23 cellular contexts compared by ENCODE assay signal in genomic region chr6:1409774-1410465, GRCh38. TPM values are rescaled to one million over a fixed set of nuclear protein-coding genes. Genes with fewer than 3 reads are reported as not detected.
"Had no signal": no experiment of that assay in that cellular context is flagged by ENCODE, and none has a peak within 500 bp of the region (broad histone marks: within the 10 kb centered on the region; RNA-seq: fewer than 3 reads in every experiment).

No MANE protein-coding gene starts in this region.

- H3K9me3 Mint-ChIP-seq: activated B cell treated with CpG ODN at 0.5 μM for 24 hours; activated CD4-positive, alpha-beta memory T cell treated with anti-CD3 and anti-CD28 coated beads, Interleukin-2, amount 10 ng/mL, durations not matched to agents 7 days and 5 days; activated naive CD8-positive, alpha-beta T cell treated with anti-CD3 and anti-CD28 coated beads for 36 hours; natural killer cell; stimulated activated naive CD8-positive, alpha-beta T cell treated with anti-CD3 and anti-CD28 coated beads, Interleukin-15, Interleukin-2, amounts not matched to agents 100 ng/mL and 50 ng/mL, for 24 hours had no signal

- H3K36me3 Mint-ChIP-seq: activated CD8-positive, alpha-beta memory T cell treated with anti-CD3 and anti-CD28 coated beads, Interleukin-2, amount 10 ng/mL, durations not matched to agents 7 days and 5 days; activated naive CD8-positive, alpha-beta T cell treated with anti-CD3 and anti-CD28 coated beads for 36 hours; brain; natural killer cell had no signal

- H3K4me3 Mint-ChIP-seq: activated B cell treated with CpG ODN at 0.5 μM for 24 hours; activated CD4-positive, alpha-beta memory T cell treated with anti-CD3 and anti-CD28 coated beads, Interleukin-2, amount 10 ng/mL, durations not matched to agents 7 days and 5 days; activated CD8-positive, alpha-beta memory T cell treated with anti-CD3 and anti-CD28 coated beads, Interleukin-2, amount 10 ng/mL, durations not matched to agents 7 days and 5 days; activated naive CD8-positive, alpha-beta T cell treated with anti-CD3 and anti-CD28 coated beads for 36 hours; natural killer cell; stimulated activated naive CD8-positive, alpha-beta T cell treated with anti-CD3 and anti-CD28 coated beads, Interleukin-15, Interleukin-2, amounts not matched to agents 100 ng/mL and 50 ng/mL, for 24 hours had no signal

- H3K9me3 ChIP-seq: colonic mucosa, gastrocnemius medialis, lower lobe of right lung, right atrium auricular region, suprapubic skin, transverse colon, uterus had no signal

- H3K4me1 Mint-ChIP-seq: activated B cell treated with CpG ODN at 0.5 μM for 24 hours; activated CD4-positive, alpha-beta memory T cell treated with anti-CD3 and anti-CD28 coated beads, Interleukin-2, amount 10 ng/mL, durations not matched to agents 7 days and 5 days; activated CD8-positive, alpha-beta memory T cell treated with anti-CD3 and anti-CD28 coated beads, Interleukin-2, amount 10 ng/mL, durations not matched to agents 7 days and 5 days; natural killer cell had no signal

- H3K4me3 ChIP-seq: colonic mucosa, gastrocnemius medialis, lower lobe of right lung, right atrium auricular region, suprapubic skin, transverse colon, uterus had no signal

- DNase-seq: activated B cell treated with CpG ODN at 0.5 μM for 24 hours; activated CD4-positive, alpha-beta memory T cell treated with anti-CD3 and anti-CD28 coated beads, Interleukin-2, amount 10 ng/mL, durations not matched to agents 7 days and 5 days; activated CD4-positive, alpha-beta T cell treated with anti-CD3 and anti-CD28 coated beads for 48 hours; activated CD8-positive, alpha-beta memory T cell treated with anti-CD3 and anti-CD28 coated beads, Interleukin-2, amount 10 ng/mL, durations not matched to agents 7 days and 5 days; activated naive CD4-positive, alpha-beta T cell; activated naive CD8-positive, alpha-beta T cell treated with anti-CD3 and anti-CD28 coated beads for 36 hours; amniotic stem cell; central memory CD4-positive, alpha-beta T cell; colonic mucosa; gastrocnemius medialis; left colon; lower lobe of right lung; natural killer cell; occipital lobe; transverse colon; uterus had no signal

- H3K27me3 ChIP-seq: colonic mucosa, right atrium auricular region had no signal

- H3K4me1 ChIP-seq: colonic mucosa, gastrocnemius medialis, right atrium auricular region, suprapubic skin, uterus had no signal

- H3K36me3 ChIP-seq: colonic mucosa, gastrocnemius medialis, lower lobe of right lung, right atrium auricular region, suprapubic skin, transverse colon, uterus had no signal

- H3K27ac ChIP-seq: colonic mucosa, gastrocnemius medialis, lower lobe of right lung, right atrium auricular region, suprapubic skin, transverse colon, uterus had no signal

- H3K27ac Mint-ChIP-seq: activated B cell treated with CpG ODN at 0.5 μM for 24 hours; activated CD4-positive, alpha-beta memory T cell treated with anti-CD3 and anti-CD28 coated beads, Interleukin-2, amount 10 ng/mL, durations not matched to agents 7 days and 5 days; activated CD8-positive, alpha-beta memory T cell treated with anti-CD3 and anti-CD28 coated beads, Interleukin-2, amount 10 ng/mL, durations not matched to agents 7 days and 5 days; activated naive CD8-positive, alpha-beta T cell treated with anti-CD3 and anti-CD28 coated beads for 36 hours; natural killer cell; progenitor cell of endocrine pancreas; stimulated activated naive CD8-positive, alpha-beta T cell treated with anti-CD3 and anti-CD28 coated beads, Interleukin-15, Interleukin-2, amounts not matched to agents 100 ng/mL and 50 ng/mL, for 24 hours had no signal

RNA-seq across cellular contexts. Expression of gene FOXF2, which starts 20.5 kb away (rescaled TPM):
- total RNA-seq: activated B cell treated with CpG ODN at 0.5 μM for 24 hours; activated CD4-positive, alpha-beta memory T cell treated with anti-CD3 and anti-CD28 coated beads, Interleukin-2, amount 10 ng/mL, durations not matched to agents 7 days and 5 days; activated CD8-positive, alpha-beta memory T cell treated with anti-CD3 and anti-CD28 coated beads, Interleukin-2, amount 10 ng/mL, durations not matched to agents 7 days and 5 days; activated naive CD8-positive, alpha-beta T cell treated with anti-CD3 and anti-CD28 coated beads for 36 hours; epithelial cell of proximal tubule; natural killer cell; progenitor cell of endocrine pancreas; T-helper 2 cell treated with Interferon-gamma antibody and Interleukin-4, amounts not matched to agents 100 ng/mL and 5 ng/mL, for 36 hours; uterus had no signal
